Comparison of ENCODE assay signal across 19 cellular contexts in genomic region chr3:43148033-43148432, GRCh38.
"Had no signal": no experiment of that assay in that cellular context is flagged by ENCODE, and none has a peak within 500 bp of the region (broad histone marks: within the 10 kb centered on the region; RNA-seq: fewer than 3 reads in every experiment).

No MANE protein-coding gene starts in this region.

- H3K27ac ChIP-seq: epithelial cell of prostate, esophagus muscularis mucosa, gastrocnemius medialis, heart right ventricle, left lung, lower lobe of right lung, right atrium auricular region, stomach, thoracic aorta, transverse colon had no signal

- H3K27me3 ChIP-seq: esophagus muscularis mucosa, gastrocnemius medialis, right atrium auricular region, stomach had no signal

- FAIRE-seq: islet of Langerhans, small intestine had no signal

- H3K36me3 ChIP-seq: esophagus muscularis mucosa, gastrocnemius medialis, heart right ventricle, left lung, lower lobe of right lung, right atrium auricular region, stomach, thoracic aorta, transverse colon had no signal

- H3K9me3 ChIP-seq: esophagus muscularis mucosa, gastrocnemius medialis, heart right ventricle, left lung, lower lobe of right lung, right atrium auricular region, stomach, thoracic aorta, transverse colon had no signal

- H3K4me3 ChIP-seq: esophagus muscularis mucosa, gastrocnemius medialis, heart right ventricle, left lung, lower lobe of right lung, right atrium auricular region, stomach, thoracic aorta, transverse colon had no signal

- ATAC-seq: effector memory CD8-positive, alpha-beta T cell; gastrocnemius medialis; heart right ventricle; left lung; lower lobe of right lung; natural killer cell had no signal

- H3K4me1 ChIP-seq: left lung, right atrium auricular region had no signal

- DNase-seq: effector memory CD8-positive, alpha-beta T cell; gastrocnemius medialis; heart right ventricle; hypothalamus; left lung; lower lobe of right lung; natural killer cell; posterior cingulate gyrus; small intestine; stimulated activated CD4-positive, alpha-beta T cell treated with anti-CD3 and anti-CD28 coated beads, Interleukin-12 subunit alpha, Interleukin-12 subunit beta, amount 100 ng/mL, for 4 hours; stimulated activated naive CD4-positive, alpha-beta T cell; stomach; substantia nigra; transverse colon had no signal
